Comparison of ENCODE assay signal across 8 cellular contexts in genomic region chr19:34151439-34151838, GRCh38.
"Had no signal": no experiment of that assay in that cellular context is flagged by ENCODE, and none has a peak within 500 bp of the region (broad histone marks: within the 10 kb centered on the region; RNA-seq: fewer than 3 reads in every experiment).

No MANE protein-coding gene starts in this region.

- H3K27ac ChIP-seq: HL-60, KMS-11 had no signal

- ATAC-seq: HepG2 had no signal

- FAIRE-seq: HepG2, HTR-8/SVneo had no signal

- H3K4me2 ChIP-seq: KMS-11 had no signal

- DNase-seq: IMR-90, Karpas-422, KBM-7, KG1 had no signal

- H3K9ac ChIP-seq: KMS-11 had no signal
